Comparison of ENCODE assay signal across 28 cellular contexts in the genomic region with DNA sequence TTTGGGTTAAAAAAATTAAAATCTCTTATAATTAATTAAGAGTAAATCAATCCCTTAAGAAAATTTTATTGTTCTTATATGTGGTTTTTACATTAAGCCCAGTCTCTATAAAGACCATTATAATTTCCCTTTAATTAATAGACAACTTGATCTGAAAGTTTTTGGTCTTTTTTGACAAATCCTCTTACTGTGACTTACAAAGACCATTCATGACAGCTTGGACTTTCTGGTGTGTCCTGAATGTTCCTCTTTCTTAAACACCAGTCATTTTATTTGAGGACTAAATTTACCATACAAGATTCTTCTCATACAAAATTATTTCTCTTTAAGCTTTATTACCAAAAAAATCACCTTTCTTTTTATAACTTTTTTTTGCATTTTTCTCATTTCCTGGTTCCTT.
"Had no signal": no experiment of that assay in that cellular context is flagged by ENCODE, and none has a peak within 500 bp of the region (broad histone marks: within the 10 kb centered on the region; RNA-seq: fewer than 3 reads in every experiment).

No MANE protein-coding gene starts in this region.

- H3K36me3 ChIP-seq: gastrocnemius medialis, left lung, neural progenitor cell, right lobe of liver, stomach, thyroid gland, vagina had no signal

- H3K9ac ChIP-seq: neural progenitor cell, parathyroid adenoma had no signal

- H2AFZ ChIP-seq: neural progenitor cell, parathyroid adenoma had no signal

- H3K27ac ChIP-seq: dorsolateral prefrontal cortex, epithelial cell of prostate, gastrocnemius medialis, left lung, neural progenitor cell, parathyroid adenoma, right lobe of liver, stomach, thyroid gland, vagina had no signal

- H3K4me1 Mint-ChIP-seq: nephron, neural progenitor cell had no signal

- H3K4me2 ChIP-seq: neural progenitor cell, smooth muscle cell had no signal

- H3K4me3 ChIP-seq: dorsolateral prefrontal cortex, gastrocnemius medialis, left lung, neural progenitor cell, right lobe of liver, smooth muscle cell, stomach, thyroid gland, vagina had no signal

- H3K79me2 ChIP-seq: parathyroid adenoma had no signal

- H3K36me3 Mint-ChIP-seq: neural progenitor cell had no signal

- H3K27me3 ChIP-seq: dorsolateral prefrontal cortex, gastrocnemius medialis, left lung, neural progenitor cell, right lobe of liver, thyroid gland, vagina had no signal

- H3K9me3 ChIP-seq: gastrocnemius medialis, right lobe of liver, thyroid gland, vagina had no signal

- H3K4me1 ChIP-seq: gastrocnemius medialis, left lung, neural progenitor cell, parathyroid adenoma, right lobe of liver, stomach, thyroid gland, vagina had no signal

- ATAC-seq: esophagus mucosa; gastrocnemius medialis; left cardiac atrium; left lung; naive thymus-derived CD4-positive, alpha-beta T cell; right lobe of liver had no signal

- DNase-seq: dorsolateral prefrontal cortex; effector CD4-positive, alpha-beta T cell; foreskin fibroblast; gastrocnemius medialis; head of caudate nucleus; left cardiac atrium; left lung; mesenchymal stem cell; midbrain; naive thymus-derived CD4-positive, alpha-beta T cell; right lobe of liver; stimulated activated CD4-positive, alpha-beta T cell treated with anti-CD3 and anti-CD28 coated beads, Interleukin-12 subunit alpha, Interleukin-12 subunit beta, amount 100 ng/mL, for 4 hours; stimulated activated CD4-positive, alpha-beta T cell treated with anti-CD3 and anti-CD28 coated beads, Interleukin-1b, Interleukin-23, amount 100 ng/mL, for 48 hours; stimulated activated CD4-positive, alpha-beta T cell treated with anti-CD3 and anti-CD28 coated beads, Interleukin-4, amount 100 ng/mL, for 1 hour; stimulated activated CD8-positive, alpha-beta memory T cell treated with anti-CD3 and anti-CD28 coated beads, Interleukin-4, amount 100 ng/mL, for 48 hours; stimulated activated naive CD4-positive, alpha-beta T cell treated with Interleukin-2 at 50 U/mL for 16 hours; stomach; thyroid gland; trophoblast cell had no signal

- H3K27ac Mint-ChIP-seq: naive thymus-derived CD4-positive, alpha-beta T cell; nephron; neural progenitor cell; progenitor cell of endocrine pancreas had no signal

- H3K4me3 Mint-ChIP-seq: naive thymus-derived CD4-positive, alpha-beta T cell; nephron; neural progenitor cell had no signal

- FAIRE-seq: islet of Langerhans had no signal
